In the genomic region with DNA sequence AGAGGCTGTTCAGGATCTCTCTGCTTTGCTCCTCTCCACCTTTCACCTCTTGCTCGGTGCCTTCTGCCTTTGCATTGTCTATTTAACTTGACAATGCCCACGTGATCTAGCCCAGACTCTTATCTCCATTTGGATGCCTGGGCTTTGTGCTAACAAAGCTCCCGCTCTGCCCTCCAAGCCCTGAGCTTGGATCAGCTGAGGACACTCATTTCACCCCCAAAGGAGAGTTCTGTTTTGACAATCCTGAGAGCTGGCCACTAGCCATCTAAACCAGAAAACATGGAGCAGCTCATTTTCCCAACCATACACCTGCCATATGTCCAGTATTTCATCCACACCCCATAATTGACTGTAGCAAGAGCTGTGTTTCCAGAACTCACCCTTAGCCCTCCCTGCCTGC, we compare ENCODE assay signal across 19 cellular contexts. TPM values are rescaled to one million over a fixed set of nuclear protein-coding genes. Genes with fewer than 3 reads are reported as not detected.
"Had no signal": no experiment of that assay in that cellular context is flagged by ENCODE, and none has a peak within 500 bp of the region (broad histone marks: within the 10 kb centered on the region; RNA-seq: fewer than 3 reads in every experiment).

No MANE protein-coding gene starts in this region.

- H3K27me3 Mint-ChIP-seq: stimulated activated naive B cell treated with anti-CD40 and anti-IgM and Interleukin-4, amounts not matched to agents 10 μg/mL and 1 μg/mL and 100 μg/mL, for 72 hours had no signal

- H3K27ac Mint-ChIP-seq: activated B cell treated with CpG ODN at 0.5 μM for 24 hours; activated CD8-positive, alpha-beta T cell treated with anti-CD3 and anti-CD28 coated beads for 36 hours; activated naive CD4-positive, alpha-beta T cell treated with anti-CD3 and anti-CD28 coated beads, Interleukin-2, amount 50 U/mL, for 72 hours; stimulated activated naive B cell treated with anti-CD40 and anti-IgM and Interleukin-4, amounts not matched to agents 10 μg/mL and 1 μg/mL and 100 μg/mL, for 72 hours had no signal

- H3K4me1 Mint-ChIP-seq: activated B cell treated with CpG ODN at 0.5 μM for 24 hours; stimulated activated naive B cell treated with anti-CD40 and anti-IgM and Interleukin-4, amounts not matched to agents 10 μg/mL and 1 μg/mL and 100 μg/mL, for 72 hours had no signal

- H3K36me3 Mint-ChIP-seq: activated naive CD4-positive, alpha-beta T cell treated with anti-CD3 and anti-CD28 coated beads, Interleukin-2, amount 50 U/mL, for 72 hours; stimulated activated naive B cell treated with anti-CD40 and anti-IgM and Interleukin-4, amounts not matched to agents 10 μg/mL and 1 μg/mL and 100 μg/mL, for 72 hours had no signal

- DNase-seq: activated B cell treated with CpG ODN at 0.5 μM for 24 hours; activated CD4-positive, alpha-beta T cell treated with anti-CD3 and anti-CD28 coated beads for 48 hours; activated CD8-positive, alpha-beta memory T cell treated with anti-CD3 and anti-CD28 coated beads, Interleukin-2, amount 50 U/mL, for 4 hours; activated CD8-positive, alpha-beta T cell treated with anti-CD3 and anti-CD28 coated beads for 36 hours; activated gamma-delta T cell; activated T-cell treated with anti-CD3 and anti-CD28 coated beads, Interleukin-2, amount 50 U/mL, for 48 hours; amniotic stem cell; body of pancreas; cortex of kidney; effector memory CD4-positive, alpha-beta T cell; foreskin keratinocyte; heart right ventricle; posterior cingulate gyrus; retina; stimulated activated CD4-positive, alpha-beta T cell treated with anti-CD3 and anti-CD28 coated beads, Interleukin-15, amount 100 ng/mL, for 24 hours; stimulated activated CD4-positive, alpha-beta T cell treated with anti-CD3 and anti-CD28 coated beads, Interleukin-4, amount 100 ng/mL, for 1 hour; stimulated activated naive B cell treated with anti-CD40 and anti-IgM and Interleukin-4, amounts not matched to agents 10 μg/mL and 1 μg/mL and 100 μg/mL, for 72 hours; T-helper 2 cell had no signal

- ATAC-seq: activated CD8-positive, alpha-beta T cell treated with anti-CD3 and anti-CD28 coated beads for 36 hours; body of pancreas; heart right ventricle; stimulated activated naive B cell treated with anti-CD40 and anti-IgM and Interleukin-4, amounts not matched to agents 10 μg/mL and 1 μg/mL and 100 μg/mL, for 72 hours had no signal

- H3K9me3 Mint-ChIP-seq: activated B cell treated with CpG ODN at 0.5 μM for 24 hours; activated CD8-positive, alpha-beta T cell treated with anti-CD3 and anti-CD28 coated beads for 36 hours; activated naive CD4-positive, alpha-beta T cell treated with anti-CD3 and anti-CD28 coated beads, Interleukin-2, amount 50 U/mL, for 72 hours; stimulated activated naive B cell treated with anti-CD40 and anti-IgM and Interleukin-4, amounts not matched to agents 10 μg/mL and 1 μg/mL and 100 μg/mL, for 72 hours had no signal

- H3K4me3 Mint-ChIP-seq: activated B cell treated with CpG ODN at 0.5 μM for 24 hours; activated CD8-positive, alpha-beta T cell treated with anti-CD3 and anti-CD28 coated beads for 36 hours; stimulated activated naive B cell treated with anti-CD40 and anti-IgM and Interleukin-4, amounts not matched to agents 10 μg/mL and 1 μg/mL and 100 μg/mL, for 72 hours had no signal

RNA-seq across cellular contexts. Expression of gene GPR176, which starts 12.8 kb away (rescaled TPM):
- total RNA-seq: activated B cell treated with CpG ODN at 0.5 μM for 24 hours had no signal
